Comparison of ENCODE assay signal across 23 cellular contexts in genomic region chr1:48735753-48736152, GRCh38. TPM values are rescaled to one million over a fixed set of nuclear protein-coding genes. Genes with fewer than 3 reads are reported as not detected.
"Had no signal": no experiment of that assay in that cellular context is flagged by ENCODE, and none has a peak within 500 bp of the region (broad histone marks: within the 10 kb centered on the region; RNA-seq: fewer than 3 reads in every experiment).

No MANE protein-coding gene starts in this region.

- H3K9me3 Mint-ChIP-seq: naive thymus-derived CD4-positive, alpha-beta T cell; nephron progenitor cell had no signal

- H3K27me3 Mint-ChIP-seq: naive thymus-derived CD4-positive, alpha-beta T cell had no signal

- DNase-seq: cortex of kidney; effector CD8-positive, alpha-beta T cell; gastrocnemius medialis; left colon; left ventricle myocardium superior; mesenchymal stem cell; naive thymus-derived CD4-positive, alpha-beta T cell; nephron progenitor cell; posterior cingulate gyrus; stimulated activated CD4-positive, alpha-beta T cell treated with anti-CD3 and anti-CD28 coated beads, Interleukin-2, amount 100 ng/mL, for 24 hours; stimulated activated CD4-positive, alpha-beta T cell treated with anti-CD3 and anti-CD28 coated beads, Interleukin-4, amount 100 ng/mL, for 4 hours; stimulated activated naive CD4-positive, alpha-beta T cell; stomach; substantia nigra; transverse colon had no signal

- H3K27me3 ChIP-seq: dorsolateral prefrontal cortex, esophagus muscularis mucosa, gastrocnemius medialis, stomach, transverse colon had no signal

- H3K36me3 ChIP-seq: transverse colon had no signal

- H3K4me3 ChIP-seq: dorsolateral prefrontal cortex, esophagus muscularis mucosa, gastrocnemius medialis, lung, stomach, thoracic aorta, transverse colon had no signal

- H3K9me3 ChIP-seq: esophagus muscularis mucosa, gastrocnemius medialis, stomach, thoracic aorta, transverse colon had no signal

- H3K4me3 Mint-ChIP-seq: naive thymus-derived CD4-positive, alpha-beta T cell; nephron progenitor cell had no signal

- H3K4me1 Mint-ChIP-seq: nephron progenitor cell had no signal

- H3K27ac Mint-ChIP-seq: nephron progenitor cell had no signal

- H3K27ac ChIP-seq: epithelial cell of prostate, esophagus muscularis mucosa, gastrocnemius medialis, stomach, thoracic aorta, transverse colon had no signal

- ATAC-seq: gastrocnemius medialis; left colon; left ventricle myocardium superior; naive thymus-derived CD4-positive, alpha-beta T cell; sciatic nerve had no signal

- H3K4me1 ChIP-seq: esophagus muscularis mucosa, transverse colon had no signal

RNA-seq across cellular contexts. Expression of gene BEND5, which starts 40.9 kb away (rescaled TPM):
- total RNA-seq: fibroblast of villous mesenchyme, pulmonary artery endothelial cell had no signal
